8 cellular contexts compared by ENCODE assay signal in genomic region chr17:37488607-37489196, GRCh38. TPM values are rescaled to one million over a fixed set of nuclear protein-coding genes. Genes with fewer than 3 reads are reported as not detected.
DNase-seq lines count a peak whose midpoint lies in the region; ATAC-seq and TF ChIP-seq lines count a peak whose summit lies in the region.

No MANE protein-coding gene starts in this region.

- peak overlapping the region; percentile 56 for H3K27ac ChIP-seq in CD4-positive, alpha-beta memory T cell (ENCODE audit: low read depth, low read length)
- peak overlapping the region; percentile 91 to 93 (median 92) for H3K27ac ChIP-seq in esophagus muscularis mucosa (replicated peaks in 1 of 4)

- CTCF ChIA-PET in CD4-positive, alpha-beta memory T cell (lab: Charles Lee; ENCODE audit: partially characterized antibody), result interaction anchor here (1.1 kb wide), 1 partner anchor 116 kb away, joined by 5 read pairs; no protein-coding TSS in a partner anchor

- H3K27ac Mint-ChIP-seq in CD4-positive, alpha-beta memory T cell, result peak overlapping the region; percentile 89 to 95 (median 90)

- peak; percentile 42 to 80 (median 45) for DNase-seq in CD4-positive, alpha-beta memory T cell
- DNase-seq in HFF-Myc (ENCODE audit: extremely low read depth, low read depth) (no peak), NCI-H748 (lab: John Stamatoyannopoulos, UW; ENCODE audit: unreplicated experiment) (peak; percentile 78), esophagus muscularis mucosa (ENCODE audit: extremely low spot score) (peak; percentile 92), myocyte (ENCODE audit: low read depth) (peak; percentile 84)
- DNase-seq in activated T-cell treated with anti-CD3 and anti-CD28 coated beads, Interleukin-2, amount 50 U/mL, for 1 hour, result peak; percentile 67
- DNase-seq in stimulated activated CD8-positive, alpha-beta memory T cell treated with anti-CD3 and anti-CD28 coated beads, Interleukin-7, amount 100 ng/mL, for 24 hours (ENCODE audit: low read depth), result peak; percentile 23

- POLR2A ChIA-PET in CD4-positive, alpha-beta memory T cell (lab: Charles Lee; ENCODE audit: partially characterized antibody), result interaction anchor here (0.6 to 1.0 kb wide), 5 partner anchors 45 to 121 kb away, joined by 3 to 8 read pairs (median 4); partner anchors contain the start of gene SYNRG

- H3K4me1 Mint-ChIP-seq in CD4-positive, alpha-beta memory T cell, result peaks cover 20 to 31% (median 24%) of the 10 kb centered on the region in 4 donors

- intact Hi-C loops in CD4-positive, alpha-beta memory T cell (cut with micrococcal nuclease), result loop anchor here (2.0 kb wide), 1 partner anchor 120 kb away; the partner anchor contains the start of gene SYNRG
- intact Hi-C loops in esophagus muscularis mucosa (cut with DNase I), result loop anchor here (5.0 kb wide), 1 partner anchor 81 kb away; the partner anchor contains the start of genes ACACA and TADA2A

- no peaks in the 10 kb centered on the region for H3K9me3 Mint-ChIP-seq in CD4-positive, alpha-beta memory T cell

- peaks cover 0 to 6% of the 10 kb centered on the region in 2 donors for H3K36me3 Mint-ChIP-seq in CD4-positive, alpha-beta memory T cell

- TF ChIP-seq POLR2A in esophagus muscularis mucosa (IDR thresholded peaks at IDR 0.05; ENCODE audit: low read depth), result no peak

- H3K4me3 ChIP-seq in CD4-positive, alpha-beta memory T cell (ENCODE audit: low read length in 2 of 2), result peak overlapping the region; percentile 84 to 93
- H3K4me3 ChIP-seq in HFF-Myc (replicated peaks; ENCODE audit: low read depth, low read length), result peak overlapping the region; percentile 86
- peak overlapping the region; percentile 76 to 89 (median 87) for H3K4me3 ChIP-seq in esophagus muscularis mucosa

- H3K9me3 ChIP-seq in CD4-positive, alpha-beta memory T cell (ENCODE audit: control insufficient read depth in 1 of 2, low read length in 2 of 2), result no peaks in the 10 kb centered on the region
- H3K9me3 ChIP-seq in esophagus muscularis mucosa, result no peaks in the 10 kb centered on the region

- TF ChIP-seq CTCF in HFF-Myc (IDR thresholded peaks at IDR 0.05; ENCODE audit: low read depth, low read length, missing control alignments) (no peak), esophagus muscularis mucosa (IDR thresholded peaks at IDR 0.05) (no peak)

- H3K4me1 ChIP-seq in CD4-positive, alpha-beta memory T cell (ENCODE audit: insufficient read depth, low read length), result peaks cover 26% of the 10 kb centered on the region
- H3K4me1 ChIP-seq in esophagus muscularis mucosa, result peaks cover 32 to 53% (median 48%) of the 10 kb centered on the region in 4 donors

- peak overlapping the region; percentile 91 to 98 (median 94) for H3K4me3 Mint-ChIP-seq in CD4-positive, alpha-beta memory T cell

- H3K27me3 Mint-ChIP-seq in CD4-positive, alpha-beta memory T cell, result no peaks in the 10 kb centered on the region

- no peaks in the 10 kb centered on the region for H3K36me3 ChIP-seq in CD4-positive, alpha-beta memory T cell (ENCODE audit: insufficient read depth, low read length)
- H3K36me3 ChIP-seq in esophagus muscularis mucosa, result no peaks in the 10 kb centered on the region

- no peak for ATAC-seq in HG02852 (IDR thresholded peaks at IDR 0.05; ENCODE audit: unreplicated experiment)

- H3K27me3 ChIP-seq in CD4-positive, alpha-beta memory T cell (ENCODE audit: insufficient read depth, low read length), result no peaks in the 10 kb centered on the region
- H3K27me3 ChIP-seq in esophagus muscularis mucosa, result no peaks in the 10 kb centered on the region

- TF ChIP-seq EP300 in esophagus muscularis mucosa (IDR thresholded peaks at IDR 0.05), result no peak

- WGBS in esophagus muscularis mucosa, result 6% methylated on average over 16 of the region's 25 CpGs

RNA-seq across cellular contexts. Expression of gene DUSP14, which starts 1.0 kb away (rescaled TPM):
- 1 to 10 TPM; 6.6 to 7.4 TPM for total RNA-seq in CD4-positive, alpha-beta memory T cell
- polyA plus RNA-seq in CD4-positive, alpha-beta memory T cell, result 10 to 100 TPM; 16.3 to 17.6 TPM
- total RNA-seq in esophagus muscularis mucosa (10 to 100 TPM; 23.7 to 46.4 (median 35.9) TPM), myocyte (40.4 and 80.2 TPM in 2 replicates)
- polyA plus RNA-seq in myocyte (2012), result 56.9 TPM
